14 cellular contexts compared by ENCODE assay signal in the genomic region with DNA sequence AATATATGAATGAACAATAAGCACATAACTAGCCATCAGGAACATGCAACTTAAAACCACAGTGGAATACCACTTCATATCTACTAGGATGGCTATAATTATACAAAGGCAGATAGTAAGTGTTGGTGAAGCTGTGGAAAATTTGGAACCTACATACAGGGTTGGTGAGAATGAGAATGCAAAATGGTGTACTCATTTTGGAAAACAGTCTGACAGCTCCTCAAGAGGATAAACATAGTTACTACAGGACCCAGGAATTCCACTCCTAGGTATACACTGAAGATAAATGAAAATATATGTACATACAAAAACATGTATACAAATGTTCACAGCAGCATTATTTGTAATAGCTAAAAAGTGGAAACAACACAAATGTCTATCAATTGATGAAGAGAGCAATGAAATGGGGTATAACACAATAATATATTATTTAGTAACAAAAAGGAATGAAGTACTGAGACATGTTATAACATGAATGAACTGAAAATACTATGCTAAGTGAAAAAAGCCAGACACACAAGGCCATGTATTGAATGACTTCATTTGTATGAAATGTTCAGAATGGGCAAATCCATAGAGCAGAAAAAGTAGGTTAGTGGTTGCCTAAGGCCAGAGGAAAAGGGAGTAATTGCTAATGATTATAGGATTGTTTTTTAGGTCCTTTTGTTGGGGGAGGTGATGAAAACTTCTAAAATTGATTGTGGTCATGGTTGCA. TPM values are rescaled to one million over a fixed set of nuclear protein-coding genes. Genes with fewer than 3 reads are reported as not detected.
DNase-seq lines count a peak whose midpoint lies in the region; ATAC-seq, FAIRE-seq and TF ChIP-seq lines count a peak whose summit lies in the region.
"Had no signal": no experiment of that assay in that cellular context is flagged by ENCODE, and none has a peak within 500 bp of the region (broad histone marks: within the 10 kb centered on the region; RNA-seq: fewer than 3 reads in every experiment).

No MANE protein-coding gene starts in this region.

- H3K27me3 ChIP-seq in bronchial epithelial cell (ENCODE audit: control insufficient read depth, insufficient read depth, low read length): no peaks in the 10 kb centered on the region

- peaks cover 2% of the 10 kb centered on the region for H3K36me3 ChIP-seq in bronchial epithelial cell (ENCODE audit: control insufficient read depth, insufficient read depth, low read length)

- no peak for TF ChIP-seq CTCF in bronchial epithelial cell (IDR thresholded peaks at IDR 0.05; ENCODE audit: insufficient read depth, low read length, severe bottlenecking)

- peak; percentile 45 for DNase-seq in DMS53 (lab: John Stamatoyannopoulos, UW)
- DNase-seq in DMS53 treated with DMSO at 0.1 percent for 48 hours (lab: John Stamatoyannopoulos, UW; ENCODE audit: unreplicated experiment): no peak
- DNase-seq in M059J (ENCODE audit: low read depth): peak; percentile 14
- peak; percentile 91 for DNase-seq in bronchial epithelial cell (ENCODE audit: low read depth)
- DNase-seq in myocyte (ENCODE audit: low read depth): peak; percentile 26
- no peak for DNase-seq in D341Med (ENCODE audit: low spot score)
- no peak for DNase-seq in NCI-H526 treated with DMSO at 0.1 percent for 48 hours (lab: John Stamatoyannopoulos, UW)
- DNase-seq: activated effector memory CD4-positive, alpha-beta T cell treated with Interleukin-2 at 50 U/mL for 16 hours; NCI-H1930; small intestine; stimulated activated naive CD4-positive, alpha-beta T cell had no signal

- no peak for FAIRE-seq in bronchial epithelial cell (lab: Jason Lieb, UNC)
- FAIRE-seq: A204.1, small intestine had no signal

- ATAC-seq in GM21723 (IDR thresholded peaks at IDR 0.05; ENCODE audit: unreplicated experiment): no peak

- no peak overlapping the region for H3K4me3 ChIP-seq in bronchial epithelial cell (ENCODE audit: low read depth, low read length)
- H3K4me3 ChIP-seq: lung had no signal

RNA-seq across cellular contexts. Expression of gene CDK5RAP2, which starts 31.2 kb away (rescaled TPM):
- total RNA-seq in M059J (2014; rRNA removed; shearing (Covaris generic)): 21.7 and 32.6 TPM in 2 replicates
- total RNA-seq in bronchial epithelial cell (16.8 and 30.2 TPM in 2 replicates), myocyte (66.6 and 74.6 TPM in 2 replicates)
- 43.9 TPM for polyA plus RNA-seq in myocyte (2012)

Comparison
In these comparisons a context has a peak if more than half of its experiments do, and no peak if none do; other contexts are left out.
1. DNase-seq: peak in DMS53 (single experiment), M059J (single experiment), bronchial epithelial cell (single experiment) and myocyte (single experiment); none in DMS53 treated with DMSO at 0.1 percent for 48 hours (single experiment), D341Med (single experiment) and NCI-H526 treated with DMSO at 0.1 percent for 48 hours (single experiment).